In genomic region chr1:203628997-203629508, GRCh38 we compare ENCODE assay signal across 8 cellular contexts. TPM values are rescaled to one million over a fixed set of nuclear protein-coding genes. Genes with fewer than 3 reads are reported as not detected.
DNase-seq lines count a peak whose midpoint lies in the region; TF ChIP-seq lines count a peak whose summit lies in the region.

No MANE protein-coding gene starts in this region.

- H3K9me3 ChIP-seq in uterus, result no peaks in the 10 kb centered on the region

- H3K36me3 ChIP-seq in ACC112 (ENCODE audit: insufficient read depth, low read length) (0 out of 2 replicates have a peak, but pooled peaks cover 8% of the 10 kb centered on the region), brain microvascular endothelial cell (replicated peaks) (peaks cover 6% of the 10 kb centered on the region), mesendoderm (ENCODE audit: control insufficient read depth, insufficient read depth, low read length) (no peaks in the 10 kb centered on the region), uterus (no peaks in the 10 kb centered on the region)

- H2BK15ac ChIP-seq in mesendoderm (replicated peaks; ENCODE audit: low read depth), result no peak overlapping the region

- peak overlapping the region; percentile 73 for H3K23ac ChIP-seq in mesendoderm (ENCODE audit: low read length)

- in situ Hi-C loops in brain microvascular endothelial cell (cut with HindIII; ENCODE audit: low pct_ligation_motif_present, low sequenced_read_pairs), result no loop called here

- peak overlapping the region; percentile 6 for H2BK5ac ChIP-seq in mesendoderm (ENCODE audit: low read length)

- no peaks in the 10 kb centered on the region for H3K27me3 ChIP-seq in ACC112 (ENCODE audit: insufficient read depth, low read length)
- no peaks in the 10 kb centered on the region for H3K27me3 ChIP-seq in brain microvascular endothelial cell (replicated peaks)
- peaks cover 3% of the 10 kb centered on the region for H3K27me3 ChIP-seq in mesendoderm (ENCODE audit: insufficient read depth, low read length, poor library complexity)
- H3K27me3 ChIP-seq in uterus, result no peaks in the 10 kb centered on the region

- H3K56ac ChIP-seq in mesendoderm (ENCODE audit: low read length), result peak overlapping the region; percentile 88

- intact Hi-C loops in uterus (cut with DNase I; ENCODE audit: low total_unique reads), result loop anchor here (5.0 kb wide), 3 partner anchors 63 to 122 kb away; no protein-coding TSS in a partner anchor

- H3K4ac ChIP-seq in mesendoderm (ENCODE audit: low read depth, low read length), result peak overlapping the region; percentile 45

- H3K4me2 ChIP-seq in mesendoderm (ENCODE audit: low read length), result peak overlapping the region; percentile 82

- H4K8ac ChIP-seq in mesendoderm (ENCODE audit: low read depth, low read length), result no peak overlapping the region

- H3K36me3 Mint-ChIP-seq in IgD-negative memory B cell, result peaks cover 2% of the 10 kb centered on the region

- H4K5ac ChIP-seq in mesendoderm (ENCODE audit: low read length), result no peak overlapping the region

- no peak for TF ChIP-seq POLR2A in uterus (IDR thresholded peaks at IDR 0.05)

- H3K4me1 Mint-ChIP-seq in IgD-negative memory B cell, result peaks cover 30 to 38% (median 31%) of the 10 kb centered on the region in 3 donors

- H3K79me1 ChIP-seq in mesendoderm (ENCODE audit: low read length), result peaks cover 12% of the 10 kb centered on the region

- WGBS in mesendoderm (ENCODE audit: extremely low coverage, insufficient coverage, low lambda C conversion rate), result no CpG with 5 or more reads among the region's 24 CpGs

- peak overlapping the region; percentile 75 for H3K9ac ChIP-seq in mesendoderm (ENCODE audit: low read length)

- peaks cover 29% of the 10 kb centered on the region for H3K4me1 ChIP-seq in ACC112 (ENCODE audit: control insufficient read depth, insufficient read depth, low read length, unreplicated experiment)
- H3K4me1 ChIP-seq in mesendoderm (ENCODE audit: control insufficient read depth, low read depth, low read length), result peaks cover 5% of the 10 kb centered on the region
- peaks cover 0 to 10% of the 10 kb centered on the region in 2 donors for H3K4me1 ChIP-seq in uterus

- H2BK120ac ChIP-seq in mesendoderm (ENCODE audit: low read depth, low read length), result no peak overlapping the region

- peak overlapping the region; percentile 52 to 94 (median 92) for H3K4me3 Mint-ChIP-seq in IgD-negative memory B cell

- H3K27ac Mint-ChIP-seq in IgD-negative memory B cell, result peak overlapping the region; percentile 76 to 91 (median 88)

- H3K9me3 Mint-ChIP-seq in IgD-negative memory B cell, result no peaks in the 10 kb centered on the region

- H3K18ac ChIP-seq in mesendoderm (ENCODE audit: low read length), result peak overlapping the region; percentile 43

- no peak for DNase-seq in brain microvascular endothelial cell
- DNase-seq in mesendoderm, result no peak
- no peak for DNase-seq in uterus
- DNase-seq in GM19240 (ENCODE audit: insufficient read length, low spot score), result no peak
- DNase-seq in amniotic stem cell (lab: John Stamatoyannopoulos, UW), result no peak
- DNase-seq in cerebellum (ENCODE audit: low spot score), result no peak

- H3K27ac ChIP-seq in ACC112 (ENCODE audit: low read depth, low read length), result peak overlapping the region; percentile 50
- peak overlapping the region; percentile 88 for H3K27ac ChIP-seq in brain microvascular endothelial cell
- H3K27ac ChIP-seq in mesendoderm (ENCODE audit: low read depth, low read length), result peak overlapping the region; percentile 48
- peak overlapping the region; percentile 94 to 98 for H3K27ac ChIP-seq in uterus

- H2AK5ac ChIP-seq in mesendoderm (ENCODE audit: low read length), result peak overlapping the region; percentile 81

- H2AFZ ChIP-seq in ACC112 (ENCODE audit: low read length, unreplicated experiment), result peak overlapping the region; percentile 16

- H3K4me3 ChIP-seq in ACC112 (ENCODE audit: low read depth, low read length), result peak overlapping the region; percentile 88
- peak overlapping the region; percentile 77 for H3K4me3 ChIP-seq in brain microvascular endothelial cell (ENCODE audit: low read depth, low read length)
- peak overlapping the region; percentile 46 for H3K4me3 ChIP-seq in mesendoderm (ENCODE audit: low read length)
- H3K4me3 ChIP-seq in uterus, result peak overlapping the region; percentile 61 to 63

- no peak for TF ChIP-seq CTCF in brain microvascular endothelial cell (IDR thresholded peaks at IDR 0.05; ENCODE audit: low read depth, low read length, missing control alignments)
- TF ChIP-seq CTCF in uterus (IDR thresholded peaks at IDR 0.05), result no peak

- peaks cover 2% of the 10 kb centered on the region for H3K27me3 Mint-ChIP-seq in IgD-negative memory B cell

- peaks cover 70% of the 10 kb centered on the region for H3K79me2 ChIP-seq in ACC112 (ENCODE audit: control insufficient read depth, insufficient read depth, low read length, unreplicated experiment)
- peaks cover 4% of the 10 kb centered on the region for H3K79me2 ChIP-seq in mesendoderm (ENCODE audit: control insufficient read depth, insufficient read depth, low read length)

RNA-seq across cellular contexts. Expression of gene ATP2B4, which starts 2.4 kb away (rescaled TPM):
- polyA plus RNA-seq in IgD-negative memory B cell, result 5.0 TPM
- 9.3 TPM for polyA plus RNA-seq in mesendoderm (2013, experiment 1 of 2)
- polyA plus RNA-seq in mesendoderm (2013, experiment 2 of 2), result 8.2 TPM
- 100 to 1,000 TPM in 3 of 4 donors, 10 to 100 TPM in 1; 82.6 to 464 (median 215) TPM for total RNA-seq in uterus
- total RNA-seq in cerebellum, result 53.0 TPM
